29 cellular contexts compared by ENCODE assay signal in the genomic region with DNA sequence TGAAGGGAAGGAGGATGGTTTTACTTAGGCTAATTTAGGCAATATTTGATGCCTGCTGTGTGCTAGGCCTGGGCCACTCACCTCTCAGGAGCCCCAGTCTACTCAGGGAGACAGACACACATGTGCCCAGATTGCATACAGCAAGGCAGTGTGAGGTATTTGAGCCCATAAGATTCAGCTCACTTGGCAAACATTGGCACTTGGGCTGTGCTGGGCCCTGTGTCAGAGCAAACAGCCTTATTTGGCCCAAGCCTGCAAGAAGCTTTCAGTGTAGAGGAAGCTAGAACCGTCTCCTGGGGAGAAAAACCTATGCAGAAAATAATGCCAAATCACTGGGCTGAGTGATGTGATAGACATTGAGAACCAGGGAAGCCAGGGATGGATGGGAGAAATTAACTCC. TPM values are rescaled to one million over a fixed set of nuclear protein-coding genes. Genes with fewer than 3 reads are reported as not detected.
DNase-seq lines count a peak whose midpoint lies in the region; ATAC-seq and TF ChIP-seq lines count a peak whose summit lies in the region.
"Had no signal": no experiment of that assay in that cellular context is flagged by ENCODE, and none has a peak within 500 bp of the region (broad histone marks: within the 10 kb centered on the region; RNA-seq: fewer than 3 reads in every experiment).

No MANE protein-coding gene starts in this region.

- H3K27ac Mint-ChIP-seq in glutamatergic neuron (ENCODE audit: unreplicated experiment) = no peak overlapping the region
- H3K27ac Mint-ChIP-seq: activated CD8-positive, alpha-beta T cell treated with anti-CD3 and anti-CD28 coated beads, Interleukin-2, amount 10 ng/mL, durations not matched to agents 7 days and 5 days; IgD-negative memory B cell; natural killer cell treated with Interleukin-12 subunit alpha and Interleukin-12 subunit beta and Interleukin-15 and Interleukin-18, amount 100 ng/mL, for 72 hours; stimulated activated naive CD8-positive, alpha-beta T cell treated with anti-CD3 and anti-CD28 coated beads, Interleukin-15, Interleukin-2, amounts not matched to agents 100 ng/mL and 50 ng/mL, for 24 hours; T-helper 1 cell treated with Interleukin-12 subunit alpha and Interleukin-12 subunit beta and Interleukin-4 antibody, amounts not matched to agents 30 μg/mL and 1 μg/mL, for 36 hours; type B pancreatic cell had no signal

- POLR2A ChIA-PET in AG04450 (lab: Yijun Ruan, JAX) = no interaction called here

- no peak overlapping the region for H3K4me3 ChIP-seq in AG04450 (ENCODE audit: low read depth, low read length)
- no peak overlapping the region for H3K4me3 ChIP-seq in NT2/D1 (ENCODE audit: insufficient read length, low read depth)
- no peak overlapping the region for H3K4me3 ChIP-seq in esophagus squamous epithelium
- no peak overlapping the region for H3K4me3 ChIP-seq in prostate gland
- H3K4me3 ChIP-seq: left ventricle myocardium inferior, SJSA1 had no signal

- no peak for DNase-seq in AG04450 (ENCODE audit: low read depth, low spot score)
- no peak for DNase-seq in NT2/D1 (ENCODE audit: low read depth, low spot score)
- DNase-seq in esophagus squamous epithelium (lab: John Stamatoyannopoulos, UW) = no peak
- DNase-seq in prostate gland (ENCODE audit: low spot score) = peak; percentile 71
- no peak for DNase-seq in central memory CD4-positive, alpha-beta T cell
- no peak for DNase-seq in glutamatergic neuron
- no peak for DNase-seq in SW 1271 (lab: John Stamatoyannopoulos, UW)
- DNase-seq: activated CD4-positive, alpha-beta T cell treated with anti-CD3 and anti-CD28 coated beads for 1 hour; activated CD8-positive, alpha-beta T cell treated with anti-CD3 and anti-CD28 coated beads, Interleukin-2, amount 10 ng/mL, durations not matched to agents 7 days and 5 days; activated effector memory CD4-positive, alpha-beta T cell treated with anti-CD3 and anti-CD28 coated beads, Interleukin-2, amount 50 U/mL, for 16 hours; activated T-cell treated with anti-CD3 and anti-CD28 coated beads for 4 hours; BE2C; cortex of kidney; DMS53; left ventricle myocardium inferior; NCI-H1436; NCI-H524 treated with DMSO at 0.1 percent for 48 hours; NK-92 treated with Interleukin-12 subunit alpha and Interleukin-12 subunit beta, amount 100 ng/mL, for 24 hours; stimulated activated CD4-positive, alpha-beta T cell treated with anti-CD3 and anti-CD28 coated beads, Interleukin-15, amount 100 ng/mL, for 24 hours had no signal

- no peaks in the 10 kb centered on the region for H3K27me3 ChIP-seq in AG04450 (ENCODE audit: control insufficient read depth, insufficient read depth, low read length)
- H3K27me3 ChIP-seq in NT2/D1 (ENCODE audit: insufficient read depth, insufficient read length) = peaks cover 16% of the 10 kb centered on the region
- H3K27me3 ChIP-seq in esophagus squamous epithelium = peaks cover 0 to 4% (median 0%) of the 10 kb centered on the region in 4 donors
- no peaks in the 10 kb centered on the region for H3K27me3 ChIP-seq in prostate gland (replicated peaks; ENCODE audit: insufficient read depth)
- H3K27me3 ChIP-seq: BE2C, SJSA1 had no signal

- H3K27me3 Mint-ChIP-seq in glutamatergic neuron (ENCODE audit: unreplicated experiment) = peaks cover 6% of the 10 kb centered on the region

- ATAC-seq in GM18873 (IDR thresholded peaks at IDR 0.05; ENCODE audit: low FRiP score, unreplicated experiment) = no peak
- ATAC-seq: activated CD8-positive, alpha-beta T cell treated with anti-CD3 and anti-CD28 coated beads, Interleukin-2, amount 10 ng/mL, durations not matched to agents 7 days and 5 days; natural killer cell treated with Interleukin-12 subunit alpha and Interleukin-12 subunit beta and Interleukin-15 and Interleukin-18, amount 100 ng/mL, for 72 hours; Panc1; sciatic nerve had no signal

- H3K36me3 Mint-ChIP-seq in glutamatergic neuron (ENCODE audit: unreplicated experiment) = no peaks in the 10 kb centered on the region
- H3K36me3 Mint-ChIP-seq: natural killer cell treated with Interleukin-12 subunit alpha and Interleukin-12 subunit beta and Interleukin-15 and Interleukin-18, amount 100 ng/mL, for 72 hours; type B pancreatic cell had no signal

- peaks cover 21% of the 10 kb centered on the region for H3K4me1 ChIP-seq in NT2/D1 (ENCODE audit: insufficient read depth, insufficient read length)
- H3K4me1 ChIP-seq in esophagus squamous epithelium = peaks cover 22 to 35% (median 25%) of the 10 kb centered on the region in 3 donors
- H3K4me1 ChIP-seq in prostate gland (replicated peaks) = peaks cover 12% of the 10 kb centered on the region
- H3K4me1 ChIP-seq: BE2C had no signal

- H3K4me1 Mint-ChIP-seq in glutamatergic neuron (ENCODE audit: low read depth, unreplicated experiment) = peaks cover 12% of the 10 kb centered on the region

- no peak overlapping the region for H3K4me3 Mint-ChIP-seq in glutamatergic neuron (ENCODE audit: unreplicated experiment)
- H3K4me3 Mint-ChIP-seq: activated CD8-positive, alpha-beta T cell treated with anti-CD3 and anti-CD28 coated beads, Interleukin-2, amount 10 ng/mL, durations not matched to agents 7 days and 5 days; natural killer cell treated with Interleukin-12 subunit alpha and Interleukin-12 subunit beta and Interleukin-15 and Interleukin-18, amount 100 ng/mL, for 72 hours; stimulated activated naive CD8-positive, alpha-beta T cell treated with anti-CD3 and anti-CD28 coated beads, Interleukin-15, Interleukin-2, amounts not matched to agents 100 ng/mL and 50 ng/mL, for 24 hours; T-helper 1 cell treated with Interleukin-12 subunit alpha and Interleukin-12 subunit beta and Interleukin-4 antibody, amounts not matched to agents 30 μg/mL and 1 μg/mL, for 36 hours; type B pancreatic cell had no signal

- H3K9ac ChIP-seq in NT2/D1 (ENCODE audit: insufficient read length, low read depth) = peak overlapping the region; percentile 23
- H3K9ac ChIP-seq: parathyroid adenoma had no signal

- 17% methylated on average over 1 of the region's 1 CpG for WGBS in esophagus squamous epithelium, 2 donors
- WGBS in prostate gland = 23% methylated on average over 1 of the region's 1 CpG

- H3K27ac ChIP-seq in AG04450 (ENCODE audit: low read depth, low read length) (peak overlapping the region; percentile 52), esophagus squamous epithelium (peak overlapping the region; percentile 19 to 37 (median 28)), prostate gland (peak overlapping the region; percentile 30 to 37)
- H3K27ac ChIP-seq: left ventricle myocardium inferior, parathyroid adenoma, SJSA1 had no signal

- intact Hi-C loops in esophagus squamous epithelium (cut with DNase I) = no loop called here
- intact Hi-C loops in prostate gland (cut with DNase I) = no loop called here

- CTCF ChIA-PET in AG04450 (lab: Charles Lee) = interaction anchor here (0.6 to 2.8 kb wide), 2 partner anchors 28 to 67 kb away, joined by 4 to 23 read pairs; no protein-coding TSS in a partner anchor

- H3K9me3 ChIP-seq in AG04450 (ENCODE audit: control insufficient read depth, insufficient read depth, low read length) (peaks cover 4% of the 10 kb centered on the region), NT2/D1 (ENCODE audit: insufficient read depth, low read length) (no peaks in the 10 kb centered on the region), esophagus squamous epithelium (no peaks in the 10 kb centered on the region), prostate gland (no peaks in the 10 kb centered on the region)
- H3K9me3 ChIP-seq: BE2C, left ventricle myocardium inferior, SJSA1 had no signal

- no peak for TF ChIP-seq CTCF in AG04450 (IDR thresholded peaks at IDR 0.05; ENCODE audit: low read depth, low read length)
- TF ChIP-seq CTCF in esophagus squamous epithelium (IDR thresholded peaks at IDR 0.05) = no peak
- TF ChIP-seq CTCF in prostate gland (IDR thresholded peaks at IDR 0.05) = no peak
- TF ChIP-seq CTCF in glutamatergic neuron (IDR thresholded peaks at IDR 0.05; ENCODE audit: partially characterized antibody, unreplicated experiment) = no peak

- no peak for TF ChIP-seq POLR2A in esophagus squamous epithelium (IDR thresholded peaks at IDR 0.05)
- TF ChIP-seq POLR2A in prostate gland (IDR thresholded peaks at IDR 0.05) = no peak

- H3K9me3 Mint-ChIP-seq in glutamatergic neuron (ENCODE audit: unreplicated experiment) = peaks cover 1% of the 10 kb centered on the region
- H3K9me3 Mint-ChIP-seq: natural killer cell treated with Interleukin-12 subunit alpha and Interleukin-12 subunit beta and Interleukin-15 and Interleukin-18, amount 100 ng/mL, for 72 hours; stimulated activated naive CD8-positive, alpha-beta T cell treated with anti-CD3 and anti-CD28 coated beads, Interleukin-15, Interleukin-2, amounts not matched to agents 100 ng/mL and 50 ng/mL, for 24 hours; T-helper 1 cell treated with Interleukin-12 subunit alpha and Interleukin-12 subunit beta and Interleukin-4 antibody, amounts not matched to agents 30 μg/mL and 1 μg/mL, for 36 hours; type B pancreatic cell had no signal

- H3K36me3 ChIP-seq in NT2/D1 (ENCODE audit: insufficient read depth, insufficient read length, low read length) (no peaks in the 10 kb centered on the region), esophagus squamous epithelium (no peaks in the 10 kb centered on the region), prostate gland (no peaks in the 10 kb centered on the region)
- H3K36me3 ChIP-seq: BE2C, left ventricle myocardium inferior had no signal

RNA-seq across cellular contexts. Expression of a gene that starts 3.9 kb away (rescaled TPM):
- 50.4 and 65.1 TPM in 2 replicates for polyA plus RNA-seq in AG04450 (2011; rRNA removed)
- polyA minus RNA-seq in AG04450 (2011; rRNA and poly(A)+ RNA removed) = 63.5 and 68.5 TPM in 2 replicates
- 10 to 100 TPM in 2 of 4 donors, 1 to 10 TPM in 2; 2.9 to 31.7 (median 9.1) TPM for total RNA-seq in esophagus squamous epithelium
- total RNA-seq in prostate gland = 10 to 100 TPM in 1 of 2 donors, 1 to 10 TPM in 1; 7.9 to 18.2 TPM
- total RNA-seq in glutamatergic neuron (ENCODE audit: unreplicated experiment) = 1.1 TPM
- total RNA-seq: activated CD8-positive, alpha-beta T cell treated with anti-CD3 and anti-CD28 coated beads, Interleukin-2, amount 10 ng/mL, durations not matched to agents 7 days and 5 days; natural killer cell treated with Interleukin-12 subunit alpha and Interleukin-12 subunit beta and Interleukin-15 and Interleukin-18, amount 100 ng/mL, for 72 hours had no signal
- polyA plus RNA-seq: IgD-negative memory B cell had no signal

RNA-seq across cellular contexts. Expression of a gene that starts 55.5 kb away (rescaled TPM):
- 132 and 154 TPM in 2 replicates for polyA plus RNA-seq in AG04450 (2011; rRNA removed)
- 107 and 150 TPM in 2 replicates for polyA minus RNA-seq in AG04450 (2011; rRNA and poly(A)+ RNA removed)
- total RNA-seq in esophagus squamous epithelium (100 to 1,000 TPM in 1 of 4 donors, 10 to 100 TPM in 3; 59.6 to 102 (median 85.1) TPM), prostate gland (100 to 1,000 TPM; 122 to 183 TPM), glutamatergic neuron (ENCODE audit: unreplicated experiment) (332 TPM)

RNA-seq across cellular contexts. Expression of a gene that starts 56.1 kb away (rescaled TPM):
- polyA plus RNA-seq in AG04450 (2011; rRNA removed) = 63.5 and 89.1 TPM in 2 replicates
- polyA minus RNA-seq in AG04450 (2011; rRNA and poly(A)+ RNA removed) = 12.3 and 22.9 TPM in 2 replicates
- total RNA-seq in esophagus squamous epithelium = 10 to 100 TPM; 12.3 to 26.9 (median 21.1) TPM
- total RNA-seq in prostate gland = 10 to 100 TPM; 32.7 to 38.7 TPM
- total RNA-seq in glutamatergic neuron (ENCODE audit: unreplicated experiment) = 63.4 TPM
